ENCODE assay signal across 18 cellular contexts in genomic region chr17:40637931-40638330, GRCh38. TPM values are rescaled to one million over a fixed set of nuclear protein-coding genes. Genes with fewer than 3 reads are reported as not detected.
DNase-seq lines count a peak whose midpoint lies in the region; ATAC-seq and TF ChIP-seq lines count a peak whose summit lies in the region.
"Had no signal": no experiment of that assay in that cellular context is flagged by ENCODE, and none has a peak within 500 bp of the region (broad histone marks: within the 10 kb centered on the region; RNA-seq: fewer than 3 reads in every experiment).

No MANE protein-coding gene starts in this region.

- CTCF ChIA-PET in CD4-positive, alpha-beta T cell (lab: Charles Lee): no interaction called here
- CTCF ChIA-PET in activated CD8-positive, alpha-beta T cell treated with anti-CD3 and anti-CD28 coated beads for 36 hours (lab: Charles Lee): interaction anchor here (1.0 kb wide), 1 partner anchor 13 kb away, joined by 5 read pairs; no protein-coding TSS in a partner anchor

- no peaks in the 10 kb centered on the region for H3K9me2 ChIP-seq in Karpas-422 (replicated peaks; ENCODE audit: insufficient read depth, low read length)

- 0 out of 2 replicates have a peak, but pooled peaks cover 3% of the 10 kb centered on the region for H4K20me1 ChIP-seq in Karpas-422 (ENCODE audit: insufficient read depth, low read depth, low read length)

- H3K79me2 ChIP-seq in Karpas-422 (ENCODE audit: low read length): peaks cover 56% of the 10 kb centered on the region

- no peak overlapping the region for H3K9ac ChIP-seq in Karpas-422 (ENCODE audit: low read length)

- ATAC-seq in CD4-positive, CD25-positive, alpha-beta regulatory T cell (ENCODE audit: low read depth in 2 of 2): no peak
- no peak for ATAC-seq in CD4-positive, alpha-beta T cell (ENCODE audit: poor library complexity)
- ATAC-seq in activated CD8-positive, alpha-beta T cell treated with anti-CD3 and anti-CD28 coated beads for 36 hours: no peak
- no peak for ATAC-seq in GM18505 (IDR thresholded peaks at IDR 0.05; ENCODE audit: unreplicated experiment)
- ATAC-seq: GM23338, PC-3 had no signal

- peak overlapping the region in 1 of 4 donors; percentile 21 for H3K4me3 Mint-ChIP-seq in CD4-positive, CD25-positive, alpha-beta regulatory T cell
- H3K4me3 Mint-ChIP-seq in CD4-positive, alpha-beta T cell: no peak overlapping the region
- H3K4me3 Mint-ChIP-seq in activated CD8-positive, alpha-beta T cell treated with anti-CD3 and anti-CD28 coated beads for 36 hours: no peak overlapping the region
- H3K4me3 Mint-ChIP-seq in immature natural killer cell: peak overlapping the region in 1 of 5 donors; percentile 20
- H3K4me3 Mint-ChIP-seq: GM23338 had no signal

- H3K9me3 ChIP-seq in CD4-positive, CD25-positive, alpha-beta regulatory T cell (ENCODE audit: control insufficient read depth in 2 of 2, low read length in 2 of 2): no peaks in the 10 kb centered on the region
- H3K9me3 ChIP-seq in CD4-positive, alpha-beta T cell (ENCODE audit: control insufficient read depth, low read length): no peaks in the 10 kb centered on the region
- no peaks in the 10 kb centered on the region for H3K9me3 ChIP-seq in Karpas-422 (ENCODE audit: low read length)
- H3K9me3 ChIP-seq: SJCRH30 had no signal

- no peak overlapping the region for H2AFZ ChIP-seq in Karpas-422 (ENCODE audit: low read length)
- H2AFZ ChIP-seq: GM23338 had no signal

- H3K36me3 Mint-ChIP-seq in CD4-positive, CD25-positive, alpha-beta regulatory T cell: peaks cover 37% of the 10 kb centered on the region
- H3K36me3 Mint-ChIP-seq in CD4-positive, alpha-beta T cell (ENCODE audit: low read depth): peaks cover 98% of the 10 kb centered on the region
- H3K36me3 Mint-ChIP-seq in activated CD8-positive, alpha-beta T cell treated with anti-CD3 and anti-CD28 coated beads for 36 hours (ENCODE audit: low read depth): peaks cover 47% of the 10 kb centered on the region
- H3K36me3 Mint-ChIP-seq in immature natural killer cell: peaks cover 22 to 52% (median 35%) of the 10 kb centered on the region in 3 donors

- H3K9me3 Mint-ChIP-seq in CD4-positive, CD25-positive, alpha-beta regulatory T cell: no peaks in the 10 kb centered on the region
- H3K9me3 Mint-ChIP-seq in CD4-positive, alpha-beta T cell: no peaks in the 10 kb centered on the region
- H3K9me3 Mint-ChIP-seq in activated CD8-positive, alpha-beta T cell treated with anti-CD3 and anti-CD28 coated beads for 36 hours: no peaks in the 10 kb centered on the region
- H3K9me3 Mint-ChIP-seq in immature natural killer cell: no peaks in the 10 kb centered on the region
- H3K9me3 Mint-ChIP-seq: GM23338 had no signal

- H3K4me1 Mint-ChIP-seq in CD4-positive, CD25-positive, alpha-beta regulatory T cell: peaks cover 18 to 44% (median 37%) of the 10 kb centered on the region in 4 donors
- peaks cover 40% of the 10 kb centered on the region for H3K4me1 Mint-ChIP-seq in CD4-positive, alpha-beta T cell (ENCODE audit: low read depth)
- H3K4me1 Mint-ChIP-seq in activated CD8-positive, alpha-beta T cell treated with anti-CD3 and anti-CD28 coated beads for 36 hours (ENCODE audit: low read depth): peaks cover 31% of the 10 kb centered on the region
- H3K4me1 Mint-ChIP-seq in immature natural killer cell: peaks cover 31 to 55% of the 10 kb centered on the region in 2 donors
- H3K4me1 Mint-ChIP-seq: GM23338 had no signal

- peaks cover 95% of the 10 kb centered on the region for H3K36me3 ChIP-seq in CD4-positive, CD25-positive, alpha-beta regulatory T cell (ENCODE audit: control insufficient read depth, insufficient read depth, low read length)
- peaks cover 77% of the 10 kb centered on the region for H3K36me3 ChIP-seq in Karpas-422 (ENCODE audit: insufficient read depth, low read length)

- TF ChIP-seq POLR2A in GM18505 (IDR thresholded peaks at IDR 0.05; ENCODE audit: borderline replicate concordance, extremely low read depth, insufficient read depth, insufficient read length): no peak

- H3K4me3 ChIP-seq in CD4-positive, CD25-positive, alpha-beta regulatory T cell (ENCODE audit: low read depth, low read length): no peak overlapping the region
- H3K4me3 ChIP-seq in Karpas-422 (ENCODE audit: low read length): no peak overlapping the region
- H3K4me3 ChIP-seq: GM23338, SJCRH30 had no signal

- POLR2A ChIA-PET in CD4-positive, alpha-beta T cell (lab: Charles Lee): no interaction called here
- POLR2A ChIA-PET in activated CD8-positive, alpha-beta T cell treated with anti-CD3 and anti-CD28 coated beads for 36 hours (lab: Charles Lee): interaction anchor here (0.8 kb wide), 1 partner anchor 8 kb away, joined by 3 read pairs; no protein-coding TSS in a partner anchor

- TF ChIP-seq CTCF in CD4-positive, alpha-beta T cell (IDR thresholded peaks at IDR 0.05): no peak
- no peak for TF ChIP-seq CTCF in activated CD8-positive, alpha-beta T cell treated with anti-CD3 and anti-CD28 coated beads for 36 hours (IDR thresholded peaks at IDR 0.05)

- H3K27ac Mint-ChIP-seq in CD4-positive, CD25-positive, alpha-beta regulatory T cell: peak overlapping the region in 2 of 3 donors; percentile 39 to 53
- H3K27ac Mint-ChIP-seq in CD4-positive, alpha-beta T cell: peak overlapping the region; percentile 19
- peak overlapping the region; percentile 13 for H3K27ac Mint-ChIP-seq in activated CD8-positive, alpha-beta T cell treated with anti-CD3 and anti-CD28 coated beads for 36 hours
- peak overlapping the region in 4 of 6 donors; percentile 10 to 77 (median 75) for H3K27ac Mint-ChIP-seq in immature natural killer cell
- H3K27ac Mint-ChIP-seq: GM23338 had no signal

- no peaks in the 10 kb centered on the region for H3K27me3 Mint-ChIP-seq in CD4-positive, CD25-positive, alpha-beta regulatory T cell
- no peaks in the 10 kb centered on the region for H3K27me3 Mint-ChIP-seq in CD4-positive, alpha-beta T cell
- H3K27me3 Mint-ChIP-seq in activated CD8-positive, alpha-beta T cell treated with anti-CD3 and anti-CD28 coated beads for 36 hours: no peaks in the 10 kb centered on the region
- no peaks in the 10 kb centered on the region for H3K27me3 Mint-ChIP-seq in immature natural killer cell (ENCODE audit: low read depth in 3 of 3)

- no peak for DNase-seq in CD4-positive, CD25-positive, alpha-beta regulatory T cell
- no peak for DNase-seq in CD4-positive, alpha-beta T cell
- no peak for DNase-seq in activated CD8-positive, alpha-beta T cell treated with anti-CD3 and anti-CD28 coated beads for 36 hours
- DNase-seq in immature natural killer cell: no peak
- DNase-seq in Karpas-422: no peak
- DNase-seq in ecto neural progenitor cell (ENCODE audit: low spot score): no peak
- DNase-seq in DMS79 treated with DMSO at 0.1 percent for 48 hours (lab: John Stamatoyannopoulos, UW): no peak
- DNase-seq: DND-41, KBM-7, NCI-H1417 treated with DMSO at 0.1 percent for 48 hours, NCI-H2029, NCI-H2171 treated with DMSO at 0.1 percent for 48 hours, NCI-H774, PC-3, SJCRH30 had no signal

- H3K27me3 ChIP-seq in CD4-positive, CD25-positive, alpha-beta regulatory T cell (ENCODE audit: control insufficient read depth, insufficient read depth, low read length): no peaks in the 10 kb centered on the region
- no peaks in the 10 kb centered on the region for H3K27me3 ChIP-seq in CD4-positive, alpha-beta T cell (ENCODE audit: control insufficient read depth, insufficient read depth, low read length)
- H3K27me3 ChIP-seq in Karpas-422 (ENCODE audit: low read length): no peaks in the 10 kb centered on the region
- H3K27me3 ChIP-seq: SJCRH30 had no signal

- intact Hi-C loops in CD4-positive, alpha-beta T cell (cut with DNase I, micrococcal nuclease): no loop called here
- intact Hi-C loops in activated CD8-positive, alpha-beta T cell treated with anti-CD3 and anti-CD28 coated beads for 36 hours (cut with micrococcal nuclease): no loop called here

- peaks cover 4% of the 10 kb centered on the region for H3K4me1 ChIP-seq in CD4-positive, CD25-positive, alpha-beta regulatory T cell (ENCODE audit: control insufficient read depth, insufficient read depth, low read length, poor library complexity, severe bottlenecking)
- H3K4me1 ChIP-seq in Karpas-422 (ENCODE audit: low read length): no peaks in the 10 kb centered on the region
- H3K4me1 ChIP-seq: SJCRH30 had no signal

- no peak overlapping the region for H3K4me2 ChIP-seq in Karpas-422 (ENCODE audit: low read depth, low read length, poor library complexity, severe bottlenecking)
- H3K4me2 ChIP-seq: GM23338 had no signal

- no peak overlapping the region for H3K27ac ChIP-seq in CD4-positive, CD25-positive, alpha-beta regulatory T cell (ENCODE audit: insufficient read depth, low read length, poor library complexity, severe bottlenecking)
- no peak overlapping the region for H3K27ac ChIP-seq in CD4-positive, alpha-beta T cell (ENCODE audit: low read depth, low read length)
- no peak overlapping the region for H3K27ac ChIP-seq in Karpas-422 (ENCODE audit: low read length)
- H3K27ac ChIP-seq: SJCRH30 had no signal

RNA-seq across cellular contexts. Expression of gene SMARCE1, which starts 9.7 kb away (rescaled TPM):
- total RNA-seq in CD4-positive, CD25-positive, alpha-beta regulatory T cell: 76.9 TPM
- polyA plus RNA-seq in CD4-positive, CD25-positive, alpha-beta regulatory T cell: 100 to 1,000 TPM; 169 to 228 (median 179) TPM
- total RNA-seq in CD4-positive, alpha-beta T cell: 10 to 100 TPM; 65.4 to 68.6 TPM
- 10 to 100 TPM; 87.8 to 92.5 TPM for total RNA-seq in activated CD8-positive, alpha-beta T cell treated with anti-CD3 and anti-CD28 coated beads for 36 hours
- 100 to 1,000 TPM; 196 to 261 (median 223) TPM for polyA plus RNA-seq in immature natural killer cell
- total RNA-seq in Karpas-422 (2014; rRNA removed; shearing (Covaris generic); ENCODE audit: low replicate concordance): 68.6 and 72.2 TPM in 2 replicates

RNA-seq across cellular contexts. Expression of gene KRT222, which starts 27.0 kb away (rescaled TPM):
- not detected for total RNA-seq in CD4-positive, CD25-positive, alpha-beta regulatory T cell
- polyA plus RNA-seq in CD4-positive, CD25-positive, alpha-beta regulatory T cell: under 1 TPM in 1 of 4 donors, not detected in 3; 0.23 TPM
- total RNA-seq in CD4-positive, alpha-beta T cell: not detected
- total RNA-seq in activated CD8-positive, alpha-beta T cell treated with anti-CD3 and anti-CD28 coated beads for 36 hours: not detected
- not detected for polyA plus RNA-seq in immature natural killer cell
- not detected in 2 replicates for total RNA-seq in Karpas-422 (2014; rRNA removed; shearing (Covaris generic); ENCODE audit: low replicate concordance)
- total RNA-seq: GM23338, NCI-H460, PC-3, SJCRH30 had no signal
- polyA plus RNA-seq: GM23338 had no signal

Comparison
In these comparisons a context has a peak if more than half of its experiments do, and no peak if none do; other contexts are left out.
1. H3K27ac Mint-ChIP-seq: peak in every context shown above with its lines; median percentile 75 in immature natural killer cell; 46 in CD4-positive, CD25-positive, alpha-beta regulatory T cell; 19 in CD4-positive, alpha-beta T cell; 13 in activated CD8-positive, alpha-beta T cell treated with anti-CD3 and anti-CD28 coated beads for 36 hours.